In genomic region chr1:17440074-17440826, GRCh38 we compare ENCODE assay signal across 1 cellular context.
TF ChIP-seq lines count a peak whose summit lies in the region.

No MANE protein-coding gene starts in this region.

TF ChIP-seq in K562, 482 proteins besides CTCF, POLR2A, EP300 and RAD21 (continued from another document and continues in another):
- no peak for TF ChIP-seq ZFP91 (CRISPR knock-in tag; IDR thresholded peaks at IDR 0.05)
- no peak for TF ChIP-seq TAL1 (IDR thresholded peaks at IDR 0.05)
- TF ChIP-seq BMI1 (IDR thresholded peaks at IDR 0.05; ENCODE audit: low read length): no peak
- 0 out of 2 replicates have a peak, but pooled peaks have one; percentile 13 for TF ChIP-seq GABPA (tag; conservative IDR thresholded peaks at IDR 0.05; ENCODE audit: low read depth)
- TF ChIP-seq SMC3 (conservative IDR thresholded peaks at IDR 0.05; ENCODE audit: insufficient read depth, low read depth, low read length): no peak
- TF ChIP-seq ZBTB34 (CRISPR knock-in tag; IDR thresholded peaks at IDR 0.05): no peak
- TF ChIP-seq, protein P1, sequence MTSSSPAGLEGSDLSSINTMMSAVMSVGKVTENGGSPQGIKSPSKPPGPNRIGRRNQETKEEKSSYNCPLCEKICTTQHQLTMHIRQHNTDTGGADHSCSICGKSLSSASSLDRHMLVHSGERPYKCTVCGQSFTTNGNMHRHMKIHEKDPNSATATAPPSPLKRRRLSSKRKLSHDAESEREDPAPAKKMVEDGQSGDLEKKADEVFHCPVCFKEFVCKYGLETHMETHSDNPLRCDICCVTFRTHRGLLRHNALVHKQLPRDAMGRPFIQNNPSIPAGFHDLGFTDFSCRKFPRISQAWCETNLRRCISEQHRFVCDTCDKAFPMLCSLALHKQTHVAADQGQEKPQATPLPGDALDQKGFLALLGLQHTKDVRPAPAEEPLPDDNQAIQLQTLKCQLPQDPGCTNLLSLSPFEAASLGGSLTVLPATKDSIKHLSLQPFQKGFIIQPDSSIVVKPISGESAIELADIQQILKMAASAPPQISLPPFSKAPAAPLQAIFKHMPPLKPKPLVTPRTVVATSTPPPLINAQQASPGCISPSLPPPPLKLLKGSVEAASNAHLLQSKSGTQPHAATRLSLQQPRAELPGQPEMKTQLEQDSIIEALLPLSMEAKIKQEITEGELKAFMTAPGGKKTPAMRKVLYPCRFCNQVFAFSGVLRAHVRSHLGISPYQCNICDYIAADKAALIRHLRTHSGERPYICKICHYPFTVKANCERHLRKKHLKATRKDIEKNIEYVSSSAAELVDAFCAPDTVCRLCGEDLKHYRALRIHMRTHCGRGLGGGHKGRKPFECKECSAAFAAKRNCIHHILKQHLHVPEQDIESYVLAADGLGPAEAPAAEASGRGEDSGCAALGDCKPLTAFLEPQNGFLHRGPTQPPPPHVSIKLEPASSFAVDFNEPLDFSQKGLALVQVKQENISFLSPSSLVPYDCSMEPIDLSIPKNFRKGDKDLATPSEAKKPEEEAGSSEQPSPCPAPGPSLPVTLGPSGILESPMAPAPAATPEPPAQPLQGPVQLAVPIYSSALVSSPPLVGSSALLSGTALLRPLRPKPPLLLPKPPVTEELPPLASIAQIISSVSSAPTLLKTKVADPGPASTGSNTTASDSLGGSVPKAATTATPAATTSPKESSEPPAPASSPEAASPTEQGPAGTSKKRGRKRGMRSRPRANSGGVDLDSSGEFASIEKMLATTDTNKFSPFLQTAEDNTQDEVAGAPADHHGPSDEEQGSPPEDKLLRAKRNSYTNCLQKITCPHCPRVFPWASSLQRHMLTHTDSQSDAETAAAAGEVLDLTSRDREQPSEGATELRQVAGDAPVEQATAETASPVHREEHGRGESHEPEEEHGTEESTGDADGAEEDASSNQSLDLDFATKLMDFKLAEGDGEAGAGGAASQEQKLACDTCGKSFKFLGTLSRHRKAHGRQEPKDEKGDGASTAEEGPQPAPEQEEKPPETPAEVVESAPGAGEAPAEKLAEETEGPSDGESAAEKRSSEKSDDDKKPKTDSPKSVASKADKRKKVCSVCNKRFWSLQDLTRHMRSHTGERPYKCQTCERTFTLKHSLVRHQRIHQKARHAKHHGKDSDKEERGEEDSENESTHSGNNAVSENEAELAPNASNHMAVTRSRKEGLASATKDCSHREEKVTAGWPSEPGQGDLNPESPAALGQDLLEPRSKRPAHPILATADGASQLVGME (CRISPR knock-in tag; IDR thresholded peaks at IDR 0.05): 0 out of 2 replicates have a peak, but pooled peaks have one; percentile 53
- no peak for TF ChIP-seq ZNF3 (CRISPR knock-in tag; IDR thresholded peaks at IDR 0.05)
- TF ChIP-seq FOXJ2 (tag; IDR thresholded peaks at IDR 0.05): peak; percentile 83; the same call in 1 of the 2 replicates
- no peak for TF ChIP-seq MBD1 (CRISPR knock-in tag; IDR thresholded peaks at IDR 0.05)
- no peak for TF ChIP-seq ZSCAN32 (CRISPR knock-in tag; IDR thresholded peaks at IDR 0.05)
- TF ChIP-seq KDM1A (IDR thresholded peaks at IDR 0.05): no peak
- no peak for TF ChIP-seq TCF7L2 (IDR thresholded peaks at IDR 0.05; ENCODE audit: low read depth, low read length)
- no peak for TF ChIP-seq ZNF764 (CRISPR knock-in tag; IDR thresholded peaks at IDR 0.05; ENCODE audit: low read depth)
- no peak for TF ChIP-seq POLR2H (tag; IDR thresholded peaks at IDR 0.05; ENCODE audit: low read depth)
- peak; percentile 19; the same call in 1 of the 2 replicates for TF ChIP-seq TARDBP (IDR thresholded peaks at IDR 0.05)
- TF ChIP-seq SFPQ (IDR thresholded peaks at IDR 0.05; ENCODE audit: low read depth, low read length): no peak
- TF ChIP-seq, protein P2, sequence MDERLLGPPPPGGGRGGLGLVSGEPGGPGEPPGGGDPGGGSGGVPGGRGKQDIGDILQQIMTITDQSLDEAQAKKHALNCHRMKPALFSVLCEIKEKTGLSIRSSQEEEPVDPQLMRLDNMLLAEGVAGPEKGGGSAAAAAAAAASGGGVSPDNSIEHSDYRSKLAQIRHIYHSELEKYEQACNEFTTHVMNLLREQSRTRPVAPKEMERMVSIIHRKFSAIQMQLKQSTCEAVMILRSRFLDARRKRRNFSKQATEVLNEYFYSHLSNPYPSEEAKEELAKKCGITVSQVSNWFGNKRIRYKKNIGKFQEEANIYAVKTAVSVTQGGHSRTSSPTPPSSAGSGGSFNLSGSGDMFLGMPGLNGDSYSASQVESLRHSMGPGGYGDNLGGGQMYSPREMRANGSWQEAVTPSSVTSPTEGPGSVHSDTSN (CRISPR knock-in tag; IDR thresholded peaks at IDR 0.05; ENCODE audit: low read depth): no peak
- TF ChIP-seq, protein P2 (tag; conservative IDR thresholded peaks at IDR 0.05; ENCODE audit: low read depth): no peak
- no peak for TF ChIP-seq THRB (CRISPR knock-in tag; conservative IDR thresholded peaks at IDR 0.05)
- TF ChIP-seq TCFL5 (CRISPR knock-in tag; conservative IDR thresholded peaks at IDR 0.05): no peak
- TF ChIP-seq RBBP5 (IDR thresholded peaks at IDR 0.05; ENCODE audit: borderline replicate concordance, insufficient read depth, low read length, poor library complexity, severe bottlenecking): peak; percentile 20
- TF ChIP-seq PCBP2 (IDR thresholded peaks at IDR 0.05; ENCODE audit: low read depth, low read length, poor library complexity, severe bottlenecking): no peak
- TF ChIP-seq IRF1 (CRISPR knock-in tag; IDR thresholded peaks at IDR 0.05; ENCODE audit: borderline replicate concordance): no peak
- no peak for TF ChIP-seq ZNF449 (CRISPR knock-in tag; IDR thresholded peaks at IDR 0.05)
- TF ChIP-seq BRCA1 (IDR thresholded peaks at IDR 0.05): no peak
- TF ChIP-seq BRCA1 (CRISPR knock-in tag; IDR thresholded peaks at IDR 0.05): no peak
- no peak for TF ChIP-seq YBX1 (IDR thresholded peaks at IDR 0.05)
- no peak for TF ChIP-seq GATAD2B (IDR thresholded peaks at IDR 0.05; ENCODE audit: borderline replicate concordance)
- TF ChIP-seq ZNF655 (CRISPR knock-in tag; IDR thresholded peaks at IDR 0.05): 0 out of 2 replicates have a peak, but pooled peaks have one; percentile 50
- no peak for TF ChIP-seq BRF2 (IDR thresholded peaks at IDR 0.05; ENCODE audit: borderline replicate concordance, insufficient read depth, insufficient read length)
- 0 out of 2 replicates have a peak, but pooled peaks have one; percentile 37 for TF ChIP-seq ZBTB17 (CRISPR knock-in tag; IDR thresholded peaks at IDR 0.05)
- TF ChIP-seq MEIS2 (IDR thresholded peaks at IDR 0.05; ENCODE audit: partially characterized antibody): no peak
- no peak for TF ChIP-seq ZNF584 (CRISPR knock-in tag; IDR thresholded peaks at IDR 0.05; ENCODE audit: low read depth)
- TF ChIP-seq BHLHE40 (IDR thresholded peaks at IDR 0.05; ENCODE audit: low read length): no peak
- TF ChIP-seq CBX3 (IDR thresholded peaks at IDR 0.05; ENCODE audit: borderline replicate concordance in 1 of 2, low read length in 2 of 2): no peak
- TF ChIP-seq ZNF224 (CRISPR knock-in tag; IDR thresholded peaks at IDR 0.05): no peak
- TF ChIP-seq ZBTB8A (IDR thresholded peaks at IDR 0.05; ENCODE audit: partially characterized antibody): no peak
